ENCODE assay signal across 1 cellular context in the genomic region with DNA sequence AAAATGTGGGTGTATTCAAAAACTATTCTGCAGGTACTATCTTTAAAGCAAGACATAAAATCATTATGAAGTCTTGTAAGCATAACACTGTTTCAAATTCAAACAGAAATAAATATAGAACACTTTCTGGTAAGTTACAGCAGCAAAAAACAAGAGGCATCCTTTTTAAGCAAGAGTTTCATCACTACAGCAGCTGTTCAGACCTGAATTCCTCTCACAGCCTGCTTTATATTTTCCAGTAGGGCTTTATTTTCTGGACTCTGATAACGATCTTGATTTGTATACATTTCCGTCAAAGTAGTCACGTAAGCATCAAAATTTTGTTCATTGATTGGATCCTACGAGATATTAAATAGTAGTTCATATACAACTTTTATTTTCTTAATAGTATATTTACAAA.
A peak's percentile ranks its signal among the peaks of the same experiment; 100 is the strongest.
TF ChIP-seq lines count a peak whose summit lies in the region.

No MANE protein-coding gene starts in this region.

TF ChIP-seq in IMR-90, 13 proteins besides CTCF, POLR2A, EP300 and RAD21:
- TF ChIP-seq FOS (IDR thresholded peaks at IDR 0.05; ENCODE audit: low read depth, low read length), result no peak
- peak; percentile 66 for TF ChIP-seq CEBPB (IDR thresholded peaks at IDR 0.05; ENCODE audit: low read depth, low read length)
